In the genomic region with DNA sequence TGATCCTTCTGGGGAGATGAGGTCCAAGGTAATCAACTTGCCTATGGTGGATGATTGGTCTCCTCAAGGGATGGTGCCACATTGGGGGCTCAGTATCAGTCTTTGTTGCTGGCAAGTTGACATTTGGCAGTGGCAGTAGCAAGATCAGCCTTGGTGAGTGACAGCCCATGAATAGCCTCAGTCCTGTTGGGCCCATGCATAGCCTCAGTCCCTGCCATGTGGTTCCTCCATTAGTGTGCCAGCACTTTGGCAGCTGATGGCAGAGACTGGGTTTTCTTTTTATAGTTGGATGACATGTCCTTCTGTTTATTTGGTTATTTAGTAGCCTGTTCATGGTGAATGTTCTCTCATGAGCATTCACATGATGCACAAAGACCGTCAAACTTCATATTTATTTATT, we compare ENCODE assay signal across 37 cellular contexts.
"Had no signal": no experiment of that assay in that cellular context is flagged by ENCODE, and none has a peak within 500 bp of the region (broad histone marks: within the 10 kb centered on the region; RNA-seq: fewer than 3 reads in every experiment).

No MANE protein-coding gene starts in this region.

- H3K27ac Mint-ChIP-seq: activated B cell treated with CpG ODN at 0.5 μM for 24 hours; activated CD4-positive, alpha-beta memory T cell treated with anti-CD3 and anti-CD28 coated beads for 36 hours; activated CD4-positive, alpha-beta T cell treated with anti-CD3 and anti-CD28 coated beads, Interleukin-2, amount 10 ng/mL, durations not matched to agents 24 days and 14 days; activated CD8-positive, alpha-beta T cell treated with anti-CD3 and anti-CD28 coated beads for 36 hours; activated naive CD4-positive, alpha-beta T cell treated with anti-CD3 and anti-CD28 coated beads for 36 hours; activated naive CD4-positive, alpha-beta T cell treated with anti-CD3 and anti-CD28 coated beads, Interleukin-2, amount 50 U/mL, for 72 hours; activated naive CD8-positive, alpha-beta T cell treated with anti-CD3 and anti-CD28 coated beads for 36 hours; activated T-cell treated with anti-CD3 and anti-CD28 coated beads, Interleukin-2, amount 50 U/mL, for 72 hours; activated T-helper 1 cell treated with anti-CD3 and anti-CD28 coated beads, Interleukin-12 subunit alpha, Interleukin-12 subunit beta, Interleukin-2, Interleukin-4 antibody, amounts not matched to agents 30 ng/mL and 10 ng/mL and 1 ng/mL, durations not matched to agents 14 hours and 24 hours and 36 hours; activated T-helper 17 cell treated with anti-CD3 and anti-CD28 coated beads, Interleukin-2, amount 50 U/mL, for 72 hours; T-helper 1 cell treated with Interleukin-12 subunit alpha and Interleukin-12 subunit beta and Interleukin-4 antibody, amounts not matched to agents 30 μg/mL and 1 μg/mL, for 36 hours; T-helper 2 cell treated with Interferon-gamma antibody and Interleukin-4, amounts not matched to agents 5 μg/mL and 100 μg/mL, for 36 hours had no signal

- H3K9me3 ChIP-seq: adrenal gland, body of pancreas, breast epithelium had no signal

- H3K4me1 ChIP-seq: adrenal gland, body of pancreas, breast epithelium had no signal

- H3K36me3 ChIP-seq: adrenal gland, brain microvascular endothelial cell, breast epithelium had no signal

- H3K36me3 Mint-ChIP-seq: activated CD4-positive, alpha-beta memory T cell treated with anti-CD3 and anti-CD28 coated beads for 36 hours; activated naive CD4-positive, alpha-beta T cell treated with anti-CD3 and anti-CD28 coated beads, Interleukin-2, amount 50 U/mL, for 72 hours; activated naive CD8-positive, alpha-beta T cell treated with anti-CD3 and anti-CD28 coated beads for 36 hours had no signal

- DNase-seq: activated B cell treated with CpG ODN at 0.5 μM for 24 hours; activated CD4-positive, alpha-beta memory T cell treated with anti-CD3 and anti-CD28 coated beads for 36 hours; activated CD4-positive, alpha-beta T cell treated with anti-CD3 and anti-CD28 coated beads for 4 hours; activated CD4-positive, alpha-beta T cell treated with anti-CD3 and anti-CD28 coated beads, Interleukin-2, amount 10 ng/mL, durations not matched to agents 24 days and 14 days; activated CD4-positive, alpha-beta T cell treated with anti-CD3 and anti-CD28 coated beads, Interleukin-2, amount 50 U/mL, for 1 hour; activated CD4-positive, alpha-beta T cell treated with anti-CD3 and anti-CD28 coated beads, Interleukin-2, amount 50 U/mL, for 4 hours; activated CD4-positive, CD25-positive, alpha-beta regulatory T cell treated with anti-CD3 and anti-CD28 coated beads, Interleukin-2, amount 50 U/mL, for 72 hours; activated CD8-positive, alpha-beta memory T cell treated with anti-CD3 and anti-CD28 coated beads, Interleukin-2, amount 50 U/mL, for 4 hours; activated CD8-positive, alpha-beta T cell treated with anti-CD3 and anti-CD28 coated beads for 36 hours; activated effector memory CD4-positive, alpha-beta T cell treated with anti-CD3 and anti-CD28 coated beads, Interleukin-2, amount 50 U/mL, for 16 hours; activated gamma-delta T cell treated with Interleukin-2 at 50 U/mL for 16 hours; activated naive CD4-positive, alpha-beta T cell; activated naive CD4-positive, alpha-beta T cell treated with anti-CD3 and anti-CD28 coated beads for 36 hours; activated naive CD4-positive, alpha-beta T cell treated with anti-CD3 and anti-CD28 coated beads, Interleukin-2, amount 50 U/mL, for 16 hours; activated naive CD8-positive, alpha-beta T cell treated with anti-CD3 and anti-CD28 coated beads for 36 hours; activated T-cell treated with anti-CD3 and anti-CD28 coated beads for 4 hours; activated T-cell treated with anti-CD3 and anti-CD28 coated beads, Interleukin-2, amount 50 U/mL, for 1 hour; activated T-cell treated with anti-CD3 and anti-CD28 coated beads, Interleukin-2, amount 50 U/mL, for 4 hours; activated T-cell treated with anti-CD3 and anti-CD28 coated beads, Interleukin-2, amount 50 U/mL, for 72 hours; adrenal gland; amniotic stem cell; aorta; body of pancreas; brain microvascular endothelial cell; caudate nucleus; SW 1271; T-helper 1 cell; T-helper 2 cell; T-helper 9 cell had no signal

- H3K9me3 Mint-ChIP-seq: activated CD4-positive, alpha-beta T cell treated with anti-CD3 and anti-CD28 coated beads, Interleukin-2, amount 10 ng/mL, durations not matched to agents 24 days and 14 days; activated T-helper 1 cell treated with anti-CD3 and anti-CD28 coated beads, Interleukin-12 subunit alpha, Interleukin-12 subunit beta, Interleukin-2, Interleukin-4 antibody, amounts not matched to agents 30 ng/mL and 10 ng/mL and 1 ng/mL, durations not matched to agents 14 hours and 24 hours and 36 hours had no signal

- H3K4me3 ChIP-seq: adrenal gland, body of pancreas, breast epithelium had no signal

- H3K4me3 Mint-ChIP-seq: activated B cell treated with CpG ODN at 0.5 μM for 24 hours; activated CD4-positive, alpha-beta memory T cell treated with anti-CD3 and anti-CD28 coated beads for 36 hours; activated CD4-positive, alpha-beta T cell treated with anti-CD3 and anti-CD28 coated beads, Interleukin-2, amount 10 ng/mL, durations not matched to agents 24 days and 14 days; activated CD8-positive, alpha-beta T cell treated with anti-CD3 and anti-CD28 coated beads for 36 hours; activated naive CD4-positive, alpha-beta T cell treated with anti-CD3 and anti-CD28 coated beads for 36 hours; activated naive CD8-positive, alpha-beta T cell treated with anti-CD3 and anti-CD28 coated beads for 36 hours; activated T-cell treated with anti-CD3 and anti-CD28 coated beads, Interleukin-2, amount 50 U/mL, for 4 hours; activated T-cell treated with anti-CD3 and anti-CD28 coated beads, Interleukin-2, amount 50 U/mL, for 72 hours; activated T-helper 1 cell treated with anti-CD3 and anti-CD28 coated beads, Interleukin-12 subunit alpha, Interleukin-12 subunit beta, Interleukin-2, Interleukin-4 antibody, amounts not matched to agents 30 ng/mL and 10 ng/mL and 1 ng/mL, durations not matched to agents 14 hours and 24 hours and 36 hours; activated T-helper 17 cell treated with anti-CD3 and anti-CD28 coated beads, Interleukin-2, amount 50 U/mL, for 72 hours; central memory CD8-positive, alpha-beta T cell; T-helper 1 cell treated with Interleukin-12 subunit alpha and Interleukin-12 subunit beta and Interleukin-4 antibody, amounts not matched to agents 30 μg/mL and 1 μg/mL, for 36 hours; T-helper 2 cell treated with Interferon-gamma antibody and Interleukin-4, amounts not matched to agents 5 μg/mL and 100 μg/mL, for 36 hours had no signal

- H3K27ac ChIP-seq: adrenal gland, body of pancreas, brain microvascular endothelial cell, breast epithelium, VCaP had no signal

- ATAC-seq: activated CD8-positive, alpha-beta T cell treated with anti-CD3 and anti-CD28 coated beads for 36 hours; activated naive CD4-positive, alpha-beta T cell treated with anti-CD3 and anti-CD28 coated beads, Interleukin-2, amount 50 U/mL, for 72 hours; activated T-cell treated with anti-CD3 and anti-CD28 coated beads, Interleukin-2, amount 50 U/mL, for 4 hours; activated T-cell treated with anti-CD3 and anti-CD28 coated beads, Interleukin-2, amount 50 U/mL, for 72 hours; activated T-helper 17 cell treated with anti-CD3 and anti-CD28 coated beads, Interleukin-2, amount 50 U/mL, for 72 hours; body of pancreas had no signal

- H3K27me3 Mint-ChIP-seq: activated B cell treated with CpG ODN at 0.5 μM for 24 hours; activated CD4-positive, alpha-beta memory T cell treated with anti-CD3 and anti-CD28 coated beads for 36 hours; activated CD4-positive, alpha-beta T cell treated with anti-CD3 and anti-CD28 coated beads, Interleukin-2, amount 10 ng/mL, durations not matched to agents 24 days and 14 days; activated CD8-positive, alpha-beta T cell treated with anti-CD3 and anti-CD28 coated beads for 36 hours; activated naive CD8-positive, alpha-beta T cell treated with anti-CD3 and anti-CD28 coated beads for 36 hours; activated T-helper 17 cell treated with anti-CD3 and anti-CD28 coated beads, Interleukin-2, amount 50 U/mL, for 72 hours; central memory CD8-positive, alpha-beta T cell had no signal

- H3K27me3 ChIP-seq: adrenal gland, body of pancreas, brain microvascular endothelial cell, breast epithelium had no signal

- H3K4me1 Mint-ChIP-seq: activated B cell treated with CpG ODN at 0.5 μM for 24 hours; activated CD4-positive, alpha-beta T cell treated with anti-CD3 and anti-CD28 coated beads, Interleukin-2, amount 10 ng/mL, durations not matched to agents 24 days and 14 days; activated naive CD8-positive, alpha-beta T cell treated with anti-CD3 and anti-CD28 coated beads for 36 hours; activated T-helper 17 cell treated with anti-CD3 and anti-CD28 coated beads, Interleukin-2, amount 50 U/mL, for 72 hours; central memory CD8-positive, alpha-beta T cell had no signal
